15 cellular contexts compared by ENCODE assay signal in genomic region chr3:71973337-71974030, GRCh38.
DNase-seq lines count a peak whose midpoint lies in the region; ATAC-seq and TF ChIP-seq lines count a peak whose summit lies in the region.
"Had no signal": no experiment of that assay in that cellular context is flagged by ENCODE, and none has a peak within 500 bp of the region (broad histone marks: within the 10 kb centered on the region; RNA-seq: fewer than 3 reads in every experiment).

No MANE protein-coding gene starts in this region.

- H3K27ac Mint-ChIP-seq in glutamatergic neuron (ENCODE audit: unreplicated experiment) = no peak overlapping the region
- H3K27ac Mint-ChIP-seq in activated naive CD8-positive, alpha-beta T cell treated with anti-CD3 and anti-CD28 coated beads for 36 hours = no peak overlapping the region
- H3K27ac Mint-ChIP-seq: activated CD4-positive, alpha-beta T cell treated with anti-CD3 and anti-CD28 coated beads for 36 hours; dendritic cell treated with granulocyte-macrophage colony-stimulating factor and Interleukin-4, amounts not matched to agents 40 ng/mL and 50 ng/mL, for 4 days; stimulated activated naive CD8-positive, alpha-beta T cell treated with anti-CD3 and anti-CD28 coated beads, Interleukin-15, amount 100 ng/mL, for 72 hours had no signal

- H3K4me3 Mint-ChIP-seq in glutamatergic neuron (ENCODE audit: unreplicated experiment) = peak overlapping the region; percentile 22
- H3K4me3 Mint-ChIP-seq in activated naive CD8-positive, alpha-beta T cell treated with anti-CD3 and anti-CD28 coated beads for 36 hours = no peak overlapping the region
- H3K4me3 Mint-ChIP-seq: activated CD4-positive, alpha-beta T cell treated with anti-CD3 and anti-CD28 coated beads for 36 hours; dendritic cell treated with granulocyte-macrophage colony-stimulating factor and Interleukin-4, amounts not matched to agents 40 ng/mL and 50 ng/mL, for 4 days; stimulated activated naive CD8-positive, alpha-beta T cell treated with anti-CD3 and anti-CD28 coated beads, Interleukin-15, amount 100 ng/mL, for 72 hours; T-helper 1 cell treated with Interleukin-12 subunit alpha and Interleukin-12 subunit beta and Interleukin-4 antibody, amounts not matched to agents 30 μg/mL and 1 μg/mL, for 36 hours had no signal

- peaks cover 7% of the 10 kb centered on the region for H3K27me3 Mint-ChIP-seq in glutamatergic neuron (ENCODE audit: unreplicated experiment)
- peaks cover 11% of the 10 kb centered on the region for H3K27me3 Mint-ChIP-seq in activated naive CD8-positive, alpha-beta T cell treated with anti-CD3 and anti-CD28 coated beads for 36 hours

- H3K36me3 Mint-ChIP-seq in glutamatergic neuron (ENCODE audit: unreplicated experiment) = no peaks in the 10 kb centered on the region
- H3K36me3 Mint-ChIP-seq in activated naive CD8-positive, alpha-beta T cell treated with anti-CD3 and anti-CD28 coated beads for 36 hours = no peaks in the 10 kb centered on the region

- no peaks in the 10 kb centered on the region for H3K9me3 Mint-ChIP-seq in glutamatergic neuron (ENCODE audit: unreplicated experiment)
- H3K9me3 Mint-ChIP-seq in activated naive CD8-positive, alpha-beta T cell treated with anti-CD3 and anti-CD28 coated beads for 36 hours = peaks cover 3% of the 10 kb centered on the region
- H3K9me3 Mint-ChIP-seq: dendritic cell treated with granulocyte-macrophage colony-stimulating factor and Interleukin-4, amounts not matched to agents 40 ng/mL and 50 ng/mL, for 4 days; stimulated activated naive CD8-positive, alpha-beta T cell treated with anti-CD3 and anti-CD28 coated beads, Interleukin-15, amount 100 ng/mL, for 72 hours had no signal

- no peak overlapping the region for H3K27ac ChIP-seq in substantia nigra (ENCODE audit: low read depth, low read length, poor library complexity, severe bottlenecking)
- H3K27ac ChIP-seq: prostate gland had no signal

- intact Hi-C loops in left cardiac atrium (cut with DNase I) (no loop called here), cardiac septum (cut with DNase I) (no loop called here)

- DNase-seq in left cardiac atrium (peak; percentile 64), cardiac septum (ENCODE audit: low spot score) (no peak), NCI-H345 treated with DMSO at 0.1 percent for 48 hours (lab: John Stamatoyannopoulos, UW; ENCODE audit: unreplicated experiment) (peak; percentile 82), glutamatergic neuron (no peak), substantia nigra (lab: John Stamatoyannopoulos, UW) (peak in 36 of 49 donors; percentile 1 to 69 (median 19))
- DNase-seq in activated naive CD8-positive, alpha-beta T cell treated with anti-CD3 and anti-CD28 coated beads for 36 hours = no peak
- DNase-seq: activated CD4-positive, alpha-beta T cell treated with anti-CD3 and anti-CD28 coated beads for 36 hours; activated T-cell treated with anti-CD3 and anti-CD28 coated beads, Interleukin-2, amount 50 U/mL, for 48 hours; NCI-H1048; stimulated activated naive CD8-positive, alpha-beta T cell treated with anti-CD3 and anti-CD28 coated beads, Interleukin-15, amount 100 ng/mL, for 72 hours had no signal

- ATAC-seq in left cardiac atrium (peak; percentile 19 to 86), GM19035 (IDR thresholded peaks at IDR 0.05; ENCODE audit: unreplicated experiment) (no peak), HG03354 (IDR thresholded peaks at IDR 0.05; ENCODE audit: poor library complexity, severe bottlenecking, unreplicated experiment) (no peak)
- ATAC-seq: activated CD4-positive, alpha-beta T cell treated with anti-CD3 and anti-CD28 coated beads for 36 hours; stimulated activated naive CD8-positive, alpha-beta T cell treated with anti-CD3 and anti-CD28 coated beads, Interleukin-15, amount 100 ng/mL, for 72 hours had no signal

- peaks cover 24% of the 10 kb centered on the region for H3K4me1 Mint-ChIP-seq in glutamatergic neuron (ENCODE audit: low read depth, unreplicated experiment)
- H3K4me1 Mint-ChIP-seq in activated naive CD8-positive, alpha-beta T cell treated with anti-CD3 and anti-CD28 coated beads for 36 hours = peaks cover 8% of the 10 kb centered on the region

- TF ChIP-seq CTCF in glutamatergic neuron (IDR thresholded peaks at IDR 0.05; ENCODE audit: partially characterized antibody, unreplicated experiment) = no peak

Comparison
In these comparisons a context has a peak if more than half of its experiments do, and no peak if none do; other contexts are left out.
1. DNase-seq: peak in left cardiac atrium (single experiment), NCI-H345 treated with DMSO at 0.1 percent for 48 hours (single experiment) and substantia nigra (36 of 49); none in cardiac septum (single experiment), glutamatergic neuron (single experiment) and activated naive CD8-positive, alpha-beta T cell treated with anti-CD3 and anti-CD28 coated beads for 36 hours (single experiment).
2. ATAC-seq: peak in left cardiac atrium (2 of 2); none in GM19035 (single experiment) and HG03354 (single experiment).